14 cellular contexts compared by ENCODE assay signal in genomic region chr22:33789690-33790253, GRCh38.
"Had no signal": no experiment of that assay in that cellular context is flagged by ENCODE, and none has a peak within 500 bp of the region (broad histone marks: within the 10 kb centered on the region; RNA-seq: fewer than 3 reads in every experiment).

No MANE protein-coding gene starts in this region.

- H3K4me2 ChIP-seq: neural progenitor cell had no signal

- FAIRE-seq: endometrium had no signal

- H3K27ac ChIP-seq: dorsolateral prefrontal cortex, lower lobe of right lung, neural progenitor cell had no signal

- H3K4me3 ChIP-seq: dorsolateral prefrontal cortex, lower lobe of right lung, neural progenitor cell had no signal

- H3K4me1 Mint-ChIP-seq: activated naive CD4-positive, alpha-beta T cell treated with anti-CD3 and anti-CD28 coated beads, Interleukin-2, amount 10 ng/mL, durations not matched to agents 7 days and 5 days had no signal

- H3K36me3 ChIP-seq: lower lobe of right lung, neural progenitor cell had no signal

- H3K4me1 ChIP-seq: neural progenitor cell had no signal

- H3K27me3 Mint-ChIP-seq: activated naive CD4-positive, alpha-beta T cell treated with anti-CD3 and anti-CD28 coated beads, Interleukin-2, amount 10 ng/mL, durations not matched to agents 7 days and 5 days; stimulated activated naive CD8-positive, alpha-beta T cell treated with anti-CD3 and anti-CD28 coated beads, Interleukin-15, Interleukin-2, amounts not matched to agents 100 ng/mL and 50 ng/mL, for 24 hours; type B pancreatic cell had no signal

- H3K27me3 ChIP-seq: dorsolateral prefrontal cortex, neural progenitor cell had no signal

- H3K9ac ChIP-seq: neural progenitor cell had no signal

- ATAC-seq: esophagus mucosa, left cardiac atrium, lower lobe of right lung, sciatic nerve had no signal

- H2AFZ ChIP-seq: neural progenitor cell had no signal

- DNase-seq: activated CD4-positive, alpha-beta T cell treated with anti-CD3 and anti-CD28 coated beads, Interleukin-2, amount 50 U/mL, for 48 hours; activated naive CD4-positive, alpha-beta T cell treated with anti-CD3 and anti-CD28 coated beads, Interleukin-2, amount 10 ng/mL, durations not matched to agents 7 days and 5 days; amniotic stem cell; dorsolateral prefrontal cortex; left cardiac atrium; lower lobe of right lung had no signal

- H3K4me3 Mint-ChIP-seq: activated naive CD4-positive, alpha-beta T cell treated with anti-CD3 and anti-CD28 coated beads, Interleukin-2, amount 10 ng/mL, durations not matched to agents 7 days and 5 days; mesothelial cell of epicardium; neural progenitor cell; stimulated activated naive CD8-positive, alpha-beta T cell treated with anti-CD3 and anti-CD28 coated beads, Interleukin-15, Interleukin-2, amounts not matched to agents 100 ng/mL and 50 ng/mL, for 24 hours; T-helper 2 cell treated with Interferon-gamma antibody and Interleukin-4, amounts not matched to agents 5 μg/mL and 100 μg/mL, for 36 hours; type B pancreatic cell had no signal

- H3K27ac Mint-ChIP-seq: activated naive CD4-positive, alpha-beta T cell treated with anti-CD3 and anti-CD28 coated beads, Interleukin-2, amount 10 ng/mL, durations not matched to agents 7 days and 5 days; mesothelial cell of epicardium; neural progenitor cell; stimulated activated naive CD8-positive, alpha-beta T cell treated with anti-CD3 and anti-CD28 coated beads, Interleukin-15, Interleukin-2, amounts not matched to agents 100 ng/mL and 50 ng/mL, for 24 hours; T-helper 2 cell treated with Interferon-gamma antibody and Interleukin-4, amounts not matched to agents 5 μg/mL and 100 μg/mL, for 36 hours; type B pancreatic cell had no signal
